Comparison of ENCODE assay signal across 8 cellular contexts in the genomic region with DNA sequence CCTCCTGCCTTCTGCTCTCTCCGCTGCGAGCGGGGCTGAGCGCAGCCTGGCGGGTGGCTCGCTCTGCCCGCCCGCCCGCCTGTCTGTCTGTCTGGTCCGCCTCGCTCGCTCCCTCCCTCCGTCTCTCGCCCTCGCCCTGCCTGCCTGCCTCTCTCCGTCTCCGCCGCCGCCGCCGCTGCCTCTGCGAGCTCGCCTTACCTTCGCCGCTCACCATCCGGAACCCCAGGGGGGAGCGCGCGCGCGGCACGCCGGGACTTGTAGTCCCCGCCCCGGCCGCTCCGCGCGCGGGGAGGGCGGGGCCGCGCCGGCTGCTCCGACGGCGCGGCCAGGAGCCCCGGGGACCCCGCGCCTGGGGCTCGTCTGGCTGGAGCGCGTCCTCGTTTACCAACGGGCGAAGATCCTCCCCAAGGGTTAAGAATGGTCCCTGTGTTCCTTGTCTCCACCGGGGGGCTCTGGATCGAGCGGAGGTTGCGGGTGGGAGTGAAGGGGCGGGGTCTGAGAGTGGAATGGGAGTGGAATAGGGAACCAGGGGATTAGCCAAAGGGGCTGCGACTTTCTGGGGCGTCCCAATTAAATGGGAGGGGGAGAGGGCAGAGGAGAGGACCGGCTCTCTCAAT. TPM values are rescaled to one million over a fixed set of nuclear protein-coding genes. Genes with fewer than 3 reads are reported as not detected.
A peak's percentile ranks its signal among the peaks of the same experiment; 100 is the strongest.
DNase-seq lines count a peak whose midpoint lies in the region; ATAC-seq and TF ChIP-seq lines count a peak whose summit lies in the region.

A gene with protein sequence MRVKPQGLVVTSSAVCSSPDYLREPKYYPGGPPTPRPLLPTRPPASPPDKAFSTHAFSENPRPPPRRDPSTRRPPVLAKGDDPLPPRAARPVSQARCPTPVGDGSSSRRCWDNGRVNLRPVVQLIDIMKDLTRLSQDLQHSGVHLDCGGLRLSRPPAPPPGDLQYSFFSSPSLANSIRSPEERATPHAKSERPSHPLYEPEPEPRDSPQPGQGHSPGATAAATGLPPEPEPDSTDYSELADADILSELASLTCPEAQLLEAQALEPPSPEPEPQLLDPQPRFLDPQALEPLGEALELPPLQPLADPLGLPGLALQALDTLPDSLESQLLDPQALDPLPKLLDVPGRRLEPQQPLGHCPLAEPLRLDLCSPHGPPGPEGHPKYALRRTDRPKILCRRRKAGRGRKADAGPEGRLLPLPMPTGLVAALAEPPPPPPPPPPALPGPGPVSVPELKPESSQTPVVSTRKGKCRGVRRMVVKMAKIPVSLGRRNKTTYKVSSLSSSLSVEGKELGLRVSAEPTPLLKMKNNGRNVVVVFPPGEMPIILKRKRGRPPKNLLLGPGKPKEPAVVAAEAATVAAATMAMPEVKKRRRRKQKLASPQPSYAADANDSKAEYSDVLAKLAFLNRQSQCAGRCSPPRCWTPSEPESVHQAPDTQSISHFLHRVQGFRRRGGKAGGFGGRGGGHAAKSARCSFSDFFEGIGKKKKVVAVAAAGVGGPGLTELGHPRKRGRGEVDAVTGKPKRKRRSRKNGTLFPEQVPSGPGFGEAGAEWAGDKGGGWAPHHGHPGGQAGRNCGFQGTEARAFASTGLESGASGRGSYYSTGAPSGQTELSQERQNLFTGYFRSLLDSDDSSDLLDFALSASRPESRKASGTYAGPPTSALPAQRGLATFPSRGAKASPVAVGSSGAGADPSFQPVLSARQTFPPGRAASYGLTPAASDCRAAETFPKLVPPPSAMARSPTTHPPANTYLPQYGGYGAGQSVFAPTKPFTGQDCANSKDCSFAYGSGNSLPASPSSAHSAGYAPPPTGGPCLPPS (N-terminal part only) (minus strand): TSS at position 183 of the 617 bp plus-strand sequence. CDS start 52,029 bp downstream, outside the sequence.

- peak; percentile 63 for ATAC-seq in HG03159 (IDR thresholded peaks at IDR 0.05; ENCODE audit: unreplicated experiment)

- TF ChIP-seq CTCF in GM13976 (IDR thresholded peaks at IDR 0.05; ENCODE audit: borderline replicate concordance, control extremely low read depth, extremely low read depth, insufficient read depth, missing control alignments) (no peak), kidney epithelial cell (IDR thresholded peaks at IDR 0.05; ENCODE audit: insufficient read depth, low read length, poor library complexity, severe bottlenecking) (no peak)

- in situ Hi-C loops in GM13976 (cut with MboI; ENCODE audit: low sequenced_read_pairs, unreplicated experiment), result loop anchor here (10.0 kb wide), 1 partner anchor 209 kb away; a partner anchor contains a TSS

- DNase-seq in GM13976 (ENCODE audit: low spot score) (peak; percentile 96), NCI-H510A (lab: John Stamatoyannopoulos, UW) (peak; percentile 94), cerebellar nuclear complex (lab: John Stamatoyannopoulos, UW) (peak; percentile 12 to 26), kidney epithelial cell (ENCODE audit: low read depth) (peak; percentile 57), cortex of kidney (lab: John Stamatoyannopoulos, UW) (no peak)
- peak; percentile 81 to 84 for DNase-seq in activated CD4-positive, alpha-beta T cell treated with anti-CD3 and anti-CD28 coated beads for 24 hours (ENCODE audit: low read depth in 2 of 2)
- peak; percentile 78 to 90 (median 81) for DNase-seq in stimulated activated CD4-positive, alpha-beta T cell treated with anti-CD3 and anti-CD28 coated beads, Interleukin-12 subunit alpha, Interleukin-12 subunit beta, amount 100 ng/mL, for 48 hours (ENCODE audit: low read depth in 2 of 3, low spot score in 1 of 3)

- peak within 1 kb of the TSS; percentile 88 for H3K4me3 ChIP-seq in kidney epithelial cell (ENCODE audit: low read depth, low read length)

- no peaks in the 10 kb centered on the region for H3K36me3 ChIP-seq in kidney epithelial cell (ENCODE audit: control insufficient read depth, insufficient read depth, low read length)

- no peaks in the 10 kb centered on the region for H3K27me3 ChIP-seq in kidney epithelial cell (ENCODE audit: control insufficient read depth, insufficient read depth, low read length)

RNA-seq across cellular contexts. Expression of the gene that starts here (rescaled TPM):
- 18.0 and 30.8 TPM in 2 replicates for total RNA-seq in kidney epithelial cell
